Comparison of ENCODE assay signal across 27 cellular contexts in the genomic region with DNA sequence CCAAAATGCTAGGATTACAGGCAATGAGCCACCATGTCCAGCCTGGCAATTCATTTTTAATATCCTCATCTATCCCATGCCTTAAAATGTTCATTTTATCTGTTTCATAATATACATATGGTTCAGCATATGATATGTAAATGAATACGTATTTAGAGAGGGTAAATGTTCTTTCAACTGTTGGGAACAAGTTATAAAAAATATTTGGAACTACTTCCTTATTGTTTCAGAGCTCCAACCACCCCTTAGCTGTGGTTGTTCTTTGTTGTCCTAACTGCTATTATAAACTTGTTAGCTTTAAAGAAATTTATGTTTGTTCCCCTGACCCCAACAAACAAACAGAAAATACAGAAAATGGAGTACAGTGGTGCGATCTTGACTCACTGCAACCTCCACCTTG. TPM values are rescaled to one million over a fixed set of nuclear protein-coding genes. Genes with fewer than 3 reads are reported as not detected.
"Had no signal": no experiment of that assay in that cellular context is flagged by ENCODE, and none has a peak within 500 bp of the region (broad histone marks: within the 10 kb centered on the region; RNA-seq: fewer than 3 reads in every experiment).

No MANE protein-coding gene starts in this region.

- H3K9me3 ChIP-seq: colonic mucosa, esophagus squamous epithelium, gastrocnemius medialis, gastroesophageal sphincter had no signal

- H3K4me1 ChIP-seq: colonic mucosa, esophagus muscularis mucosa, esophagus squamous epithelium, foreskin keratinocyte, gastrocnemius medialis, gastroesophageal sphincter, heart left ventricle, heart right ventricle had no signal

- H3K4me3 ChIP-seq: colonic mucosa, coronary artery, dorsolateral prefrontal cortex, esophagus muscularis mucosa, esophagus squamous epithelium, gastrocnemius medialis, gastroesophageal sphincter, heart left ventricle, heart right ventricle had no signal

- H3K36me3 ChIP-seq: colonic mucosa, esophagus muscularis mucosa, esophagus squamous epithelium, gastrocnemius medialis, gastroesophageal sphincter, heart left ventricle, heart right ventricle had no signal

- ATAC-seq: effector memory CD8-positive, alpha-beta T cell; esophagus mucosa; foreskin keratinocyte; gastrocnemius medialis; gastroesophageal sphincter; heart left ventricle; heart right ventricle had no signal

- DNase-seq: colonic mucosa; cortex of kidney; dermis blood vessel endothelial cell; dorsolateral prefrontal cortex; effector CD4-positive, alpha-beta T cell; effector CD8-positive, alpha-beta T cell; effector memory CD4-positive, alpha-beta T cell; effector memory CD8-positive, alpha-beta T cell; endodermal cell; erythroblast; esophagus squamous epithelium; foreskin fibroblast; foreskin keratinocyte; foreskin melanocyte; gastrocnemius medialis; glutamatergic neuron; head of caudate nucleus; heart left ventricle; heart right ventricle had no signal

RNA-seq across cellular contexts. Expression of a gene that starts 14.5 kb away (rescaled TPM):
- total RNA-seq: dermis blood vessel endothelial cell, dermis microvascular lymphatic vessel endothelial cell, endothelial cell of umbilical vein, frontal cortex, glomerular endothelial cell had no signal
